In the genomic region with DNA sequence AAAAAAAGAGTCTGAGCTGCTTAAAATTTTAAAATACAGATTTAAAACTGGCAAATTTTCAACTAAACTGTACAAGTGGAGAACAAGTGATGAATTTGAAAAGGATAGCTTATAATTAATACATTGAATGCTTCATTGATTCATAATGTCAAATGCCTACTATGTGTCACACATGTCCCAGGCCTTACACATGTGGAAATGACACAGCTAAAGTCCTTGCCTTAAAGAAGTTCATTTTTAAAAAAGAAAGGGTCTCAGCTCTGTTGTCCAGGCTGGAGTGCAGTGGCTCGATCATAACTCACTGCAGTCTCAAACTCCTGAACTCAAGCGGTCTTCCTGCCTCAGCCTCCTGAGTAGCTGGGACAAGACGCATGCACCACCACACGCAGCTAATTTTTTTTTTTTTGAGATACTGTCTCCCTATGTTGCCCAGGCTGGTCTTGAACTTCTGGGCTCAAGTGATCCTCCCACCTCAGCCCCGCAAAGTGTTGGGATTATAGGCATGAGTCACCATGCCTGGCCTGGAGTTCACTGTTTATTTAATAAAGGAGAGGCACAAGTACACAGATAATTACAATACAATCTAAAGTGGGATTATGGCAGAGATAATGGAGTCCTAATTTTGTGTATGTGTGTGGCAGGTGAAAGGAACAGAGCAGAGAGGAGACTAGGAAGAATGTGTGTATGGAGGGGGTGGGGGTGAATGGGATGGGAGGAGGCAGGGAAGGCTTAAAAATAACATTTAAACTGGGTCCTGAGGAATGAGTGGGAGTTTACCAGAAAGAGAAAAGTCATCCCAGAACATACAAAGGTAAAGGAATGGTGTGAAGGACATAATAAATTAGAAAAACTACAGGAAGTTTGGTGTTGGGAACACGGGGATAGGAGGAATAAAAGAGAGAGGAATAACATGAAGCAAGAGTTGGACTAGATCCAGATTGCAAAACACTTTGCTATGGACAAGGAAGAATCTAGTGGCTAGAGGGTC, we compare ENCODE assay signal across 11 cellular contexts. TPM values are rescaled to one million over a fixed set of nuclear protein-coding genes. Genes with fewer than 3 reads are reported as not detected.
DNase-seq lines count a peak whose midpoint lies in the region; ATAC-seq and TF ChIP-seq lines count a peak whose summit lies in the region.
"Had no signal": no experiment of that assay in that cellular context is flagged by ENCODE, and none has a peak within 500 bp of the region (broad histone marks: within the 10 kb centered on the region; RNA-seq: fewer than 3 reads in every experiment).

No MANE protein-coding gene starts in this region.

- no peaks in the 10 kb centered on the region for H3K36me3 Mint-ChIP-seq in chondrocyte (ENCODE audit: low read depth)
- H3K36me3 Mint-ChIP-seq in progenitor cell of endocrine pancreas (ENCODE audit: insufficient read depth), result no peaks in the 10 kb centered on the region
- H3K36me3 Mint-ChIP-seq: natural killer cell had no signal

- H3K27me3 Mint-ChIP-seq in chondrocyte (ENCODE audit: low read depth), result no peaks in the 10 kb centered on the region
- no peaks in the 10 kb centered on the region for H3K27me3 Mint-ChIP-seq in progenitor cell of endocrine pancreas

- peak overlapping the region; percentile 29 for H3K27ac Mint-ChIP-seq in chondrocyte (ENCODE audit: unreplicated experiment)
- H3K27ac Mint-ChIP-seq in progenitor cell of endocrine pancreas, result peak overlapping the region; percentile 48

- H3K4me1 Mint-ChIP-seq in chondrocyte (ENCODE audit: low read depth), result peaks cover 59% of the 10 kb centered on the region
- peaks cover 32% of the 10 kb centered on the region for H3K4me1 Mint-ChIP-seq in progenitor cell of endocrine pancreas (ENCODE audit: low read depth)

- H3K9me3 Mint-ChIP-seq in chondrocyte (ENCODE audit: low read depth) (no peaks in the 10 kb centered on the region), progenitor cell of endocrine pancreas (ENCODE audit: low read depth) (no peaks in the 10 kb centered on the region)
- H3K9me3 Mint-ChIP-seq: natural killer cell had no signal

- H3K27ac ChIP-seq in caudate nucleus (ENCODE audit: low read depth, low read length), result no peak overlapping the region

- no peak for TF ChIP-seq CTCF in chondrocyte (IDR thresholded peaks at IDR 0.05)
- no peak for TF ChIP-seq CTCF in progenitor cell of endocrine pancreas (IDR thresholded peaks at IDR 0.05; ENCODE audit: unreplicated experiment)

- ATAC-seq in HG03039 (IDR thresholded peaks at IDR 0.05; ENCODE audit: unreplicated experiment) (no peak), Right ventricle myocardium superior (ENCODE audit: poor library complexity) (no peak)
- ATAC-seq: natural killer cell, SK-N-SH treated with all-trans-retinoic acid at 6 μM for 48 hours had no signal

- peak; percentile 23 for DNase-seq in GM03348 (ENCODE audit: low spot score)
- peak; percentile 59 for DNase-seq in NCI-H2029 (lab: John Stamatoyannopoulos, UW)
- DNase-seq in chondrocyte (ENCODE audit: low spot score), result no peak
- DNase-seq in progenitor cell of endocrine pancreas (ENCODE audit: low spot score, unreplicated experiment), result no peak
- no peak for DNase-seq in Right ventricle myocardium superior
- no peak for DNase-seq in stimulated activated naive CD4-positive, alpha-beta T cell treated with Interleukin-2 at 50 U/mL for 16 hours (lab: John Stamatoyannopoulos, UW)
- DNase-seq in caudate nucleus (lab: John Stamatoyannopoulos, UW), result no peak
- DNase-seq: esophagus squamous epithelium, natural killer cell had no signal

- H3K4me3 Mint-ChIP-seq in chondrocyte (ENCODE audit: unreplicated experiment), result no peak overlapping the region
- H3K4me3 Mint-ChIP-seq in progenitor cell of endocrine pancreas (ENCODE audit: low read depth), result no peak overlapping the region
- H3K4me3 Mint-ChIP-seq: natural killer cell had no signal

- intact Hi-C loops in Right ventricle myocardium superior (cut with DNase I), result no loop called here

RNA-seq across cellular contexts. Expression of a gene that starts 4.7 kb away (rescaled TPM):
- total RNA-seq in chondrocyte, result 25.1 to 27.3 TPM (median 26.2 TPM) in 3 replicates
- total RNA-seq in progenitor cell of endocrine pancreas, result 52.5 and 58.7 TPM in 2 replicates
- 23.0 TPM for total RNA-seq in Right ventricle myocardium superior

RNA-seq across cellular contexts. Expression of a gene that starts 33.0 kb away (rescaled TPM):
- total RNA-seq in chondrocyte (2.4 to 2.5 TPM in 2 of 3 replicates, not detected in the other), progenitor cell of endocrine pancreas (1.5 and 2.2 TPM in 2 replicates), Right ventricle myocardium superior (7.4 TPM)

RNA-seq across cellular contexts. Expression of a gene that starts 56.1 kb away (rescaled TPM):
- total RNA-seq in chondrocyte (0.89 to 2.1 TPM (median 1.9 TPM) in 3 replicates), progenitor cell of endocrine pancreas (8.5 and 8.8 TPM in 2 replicates), Right ventricle myocardium superior (not detected)
- total RNA-seq: esophagus squamous epithelium had no signal

Comparison
In these comparisons a context has a peak if more than half of its experiments do, and no peak if none do; other contexts are left out.
1. DNase-seq: peak in GM03348 (single experiment) and NCI-H2029 (single experiment); none in chondrocyte (single experiment), progenitor cell of endocrine pancreas (single experiment), Right ventricle myocardium superior (single experiment), stimulated activated naive CD4-positive, alpha-beta T cell treated with Interleukin-2 at 50 U/mL for 16 hours (single experiment) and caudate nucleus (0 of 61).